27 cellular contexts compared by ENCODE assay signal in the genomic region with DNA sequence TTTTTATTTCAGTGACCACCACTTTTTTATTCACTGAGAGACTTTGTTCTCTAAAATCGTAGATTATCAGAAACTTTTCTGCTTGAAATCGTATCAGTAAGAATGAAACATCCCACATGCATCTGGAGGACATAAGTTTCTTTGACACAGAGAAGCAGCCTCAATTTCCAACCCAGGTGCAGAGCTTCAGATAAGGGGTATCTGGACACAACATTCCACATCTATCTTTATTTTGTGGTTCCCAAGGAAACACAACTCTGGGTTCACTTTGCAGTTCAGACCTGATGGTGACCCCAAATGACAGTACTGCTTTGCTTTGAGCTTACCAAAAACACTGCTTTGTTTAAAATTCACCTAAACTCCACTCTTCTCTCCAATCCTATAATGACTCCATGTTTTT.
"Had no signal": no experiment of that assay in that cellular context is flagged by ENCODE, and none has a peak within 500 bp of the region (broad histone marks: within the 10 kb centered on the region; RNA-seq: fewer than 3 reads in every experiment).

No MANE protein-coding gene starts in this region.

- ATAC-seq: activated CD8-positive, alpha-beta T cell treated with anti-CD3 and anti-CD28 coated beads for 36 hours; effector memory CD8-positive, alpha-beta T cell; gastrocnemius medialis; left cardiac atrium; mucosa of descending colon; right cardiac atrium; upper lobe of right lung had no signal

- H3K4me1 ChIP-seq: colonic mucosa, thyroid gland, upper lobe of right lung had no signal

- DNase-seq: activated CD4-positive, alpha-beta T cell treated with anti-CD3 and anti-CD28 coated beads, Interleukin-2, amount 10 ng/mL, durations not matched to agents 7 days and 5 days; activated CD4-positive, CD25-positive, alpha-beta regulatory T cell treated with anti-CD3 and anti-CD28 coated beads, Interleukin-2, amount 50 U/mL, for 72 hours; activated CD8-positive, alpha-beta T cell treated with anti-CD3 and anti-CD28 coated beads for 36 hours; activated naive CD8-positive, alpha-beta T cell treated with anti-CD3 and anti-CD28 coated beads for 36 hours; amniotic stem cell; colonic mucosa; dorsolateral prefrontal cortex; effector memory CD8-positive, alpha-beta T cell; gastrocnemius medialis; head of caudate nucleus; islet precursor cell; left cardiac atrium; mesenchymal stem cell; mucosa of descending colon; nucleus accumbens; right cardiac atrium; stimulated activated CD4-positive, alpha-beta T cell treated with anti-CD3 and anti-CD28 coated beads, Interleukin-12 subunit alpha, Interleukin-12 subunit beta, amount 100 ng/mL, for 4 hours; stimulated activated CD4-positive, alpha-beta T cell treated with anti-CD3 and anti-CD28 coated beads, Interleukin-4, amount 100 ng/mL, for 4 hours; substantia nigra; T1000; thyroid gland; upper lobe of right lung; WERI-Rb-1 had no signal

- H3K27ac Mint-ChIP-seq: activated CD8-positive, alpha-beta T cell treated with anti-CD3 and anti-CD28 coated beads for 36 hours; effector memory CD8-positive, alpha-beta T cell; stimulated activated naive CD8-positive, alpha-beta T cell treated with anti-CD3 and anti-CD28 coated beads, Interleukin-15, Interleukin-2, amounts not matched to agents 100 ng/mL and 50 ng/mL, for 24 hours had no signal

- H3K4me3 Mint-ChIP-seq: activated CD4-positive, alpha-beta T cell treated with anti-CD3 and anti-CD28 coated beads, Interleukin-2, amount 10 ng/mL, durations not matched to agents 7 days and 5 days; activated CD8-positive, alpha-beta T cell treated with anti-CD3 and anti-CD28 coated beads for 36 hours; effector memory CD8-positive, alpha-beta T cell had no signal

- H3K27me3 ChIP-seq: colonic mucosa, esophagus muscularis mucosa, gastrocnemius medialis, thyroid gland, upper lobe of right lung had no signal

- H3K4me3 ChIP-seq: colonic mucosa, mucosa of descending colon, thyroid gland, upper lobe of right lung had no signal

- H3K9me3 ChIP-seq: colonic mucosa, gastrocnemius medialis, mucosa of descending colon, thyroid gland, upper lobe of right lung had no signal

- H3K79me2 ChIP-seq: parathyroid adenoma had no signal

- H3K9me3 Mint-ChIP-seq: activated CD4-positive, alpha-beta T cell treated with anti-CD3 and anti-CD28 coated beads, Interleukin-2, amount 10 ng/mL, durations not matched to agents 7 days and 5 days; activated CD8-positive, alpha-beta T cell treated with anti-CD3 and anti-CD28 coated beads for 36 hours; activated naive CD8-positive, alpha-beta T cell treated with anti-CD3 and anti-CD28 coated beads for 36 hours; effector memory CD8-positive, alpha-beta T cell; stimulated activated naive CD8-positive, alpha-beta T cell treated with anti-CD3 and anti-CD28 coated beads, Interleukin-15, Interleukin-2, amounts not matched to agents 100 ng/mL and 50 ng/mL, for 24 hours had no signal

- FAIRE-seq: bronchial epithelial cell had no signal

- H3K36me3 ChIP-seq: colonic mucosa, esophagus muscularis mucosa, gastrocnemius medialis, thyroid gland, upper lobe of right lung, WERI-Rb-1 had no signal

- H3K9ac ChIP-seq: parathyroid adenoma had no signal

- H3K27ac ChIP-seq: colonic mucosa, thyroid gland, upper lobe of right lung had no signal
